16 cellular contexts compared by ENCODE assay signal in genomic region chr7:116041615-116042014, GRCh38. TPM values are rescaled to one million over a fixed set of nuclear protein-coding genes. Genes with fewer than 3 reads are reported as not detected.
DNase-seq lines count a peak whose midpoint lies in the region; ATAC-seq and TF ChIP-seq lines count a peak whose summit lies in the region.
"Had no signal": no experiment of that assay in that cellular context is flagged by ENCODE, and none has a peak within 500 bp of the region (broad histone marks: within the 10 kb centered on the region; RNA-seq: fewer than 3 reads in every experiment).

No MANE protein-coding gene starts in this region.

- H3F3A ChIP-seq in PC-3 (ENCODE audit: low read length, unreplicated experiment), result no peaks in the 10 kb centered on the region

- no peaks in the 10 kb centered on the region for H3K9me3 ChIP-seq in vagina
- no peaks in the 10 kb centered on the region for H3K9me3 ChIP-seq in PC-3 (ENCODE audit: low read length)
- no peaks in the 10 kb centered on the region for H3K9me3 ChIP-seq in gastroesophageal sphincter
- H3K9me3 ChIP-seq: SJSA1, uterus had no signal

- H2AFZ ChIP-seq in PC-3 (ENCODE audit: low read length), result no peak overlapping the region

- DNase-seq in GM12865 (ENCODE audit: low read depth) (peak; percentile 61), SW480 (ENCODE audit: low spot score) (no peak), vagina (ENCODE audit: extremely low spot score in 2 of 2) (no peak), PC-3 (no peak)
- DNase-seq: activated CD4-positive, CD25-positive, alpha-beta regulatory T cell treated with anti-CD3 and anti-CD28 coated beads, Interleukin-2, amount 50 U/mL, for 72 hours; activated naive CD4-positive, alpha-beta T cell; KG1; kidney; naive thymus-derived CD4-positive, alpha-beta T cell; NCI-H2171 treated with DMSO at 0.1 percent for 48 hours; uterus had no signal

- no peak for TF ChIP-seq EP300 in gastroesophageal sphincter (IDR thresholded peaks at IDR 0.05)

- CTCF ChIA-PET in PC-3 (lab: Charles Lee), result no interaction called here

- H3K4me2 ChIP-seq in PC-3 (ENCODE audit: low read length), result no peak overlapping the region

- 76 to 86% methylated on average over 4 of the region's 4 CpGs for WGBS in gastroesophageal sphincter (ENCODE audit: low coverage in 1 of 2), 2 donors

- H3K27ac ChIP-seq in vagina, result no peak overlapping the region
- H3K27ac ChIP-seq in PC-3 (ENCODE audit: low read length), result no peak overlapping the region
- no peak overlapping the region for H3K27ac ChIP-seq in gastroesophageal sphincter
- H3K27ac ChIP-seq: SJSA1, uterus had no signal

- H3K27me3 ChIP-seq in vagina (no peaks in the 10 kb centered on the region), PC-3 (ENCODE audit: low read length) (peaks cover 61% of the 10 kb centered on the region), gastroesophageal sphincter (no peaks in the 10 kb centered on the region)
- H3K27me3 ChIP-seq: uterus had no signal

- H3K79me2 ChIP-seq in PC-3 (ENCODE audit: low read length), result no peaks in the 10 kb centered on the region

- TF ChIP-seq CTCF in GM12865 (IDR thresholded peaks at IDR 0.05; ENCODE audit: insufficient read depth, low read depth, low read length, missing control alignments) (no peak), vagina (IDR thresholded peaks at IDR 0.05) (no peak), PC-3 (conservative IDR thresholded peaks at IDR 0.05; ENCODE audit: low read depth, low read length) (no peak), gastroesophageal sphincter (IDR thresholded peaks at IDR 0.05) (no peak)

- no peaks in the 10 kb centered on the region for H3K9me2 ChIP-seq in PC-3 (replicated peaks; ENCODE audit: low read length)

- BruUV-seq in PC-3 (replicated peaks; lab: Mats Ljungman, UMichigan), result no TSS peak

- no peak overlapping the region for H3K9ac ChIP-seq in PC-3 (ENCODE audit: low read length)

- H4K20me1 ChIP-seq in PC-3 (ENCODE audit: low read length), result no peaks in the 10 kb centered on the region

- no peak overlapping the region for H3K4me3 ChIP-seq in GM12865 (ENCODE audit: low read depth, low read length)
- H3K4me3 ChIP-seq in vagina, result no peak overlapping the region
- no peak overlapping the region for H3K4me3 ChIP-seq in PC-3 (ENCODE audit: low read length)
- H3K4me3 ChIP-seq in gastroesophageal sphincter, result no peak overlapping the region
- H3K4me3 ChIP-seq: SJSA1, uterus had no signal

- no peaks in the 10 kb centered on the region for H3K36me3 ChIP-seq in vagina
- no peaks in the 10 kb centered on the region for H3K36me3 ChIP-seq in PC-3 (ENCODE audit: low read depth, low read length)
- H3K36me3 ChIP-seq in gastroesophageal sphincter, result no peaks in the 10 kb centered on the region
- H3K36me3 ChIP-seq: SJSA1, uterus had no signal

- no peak for TF ChIP-seq POLR2A in vagina (IDR thresholded peaks at IDR 0.05)
- no peak for TF ChIP-seq POLR2A in gastroesophageal sphincter (IDR thresholded peaks at IDR 0.05)

- intact Hi-C loops in vagina (cut with DNase I), result no loop called here
- intact Hi-C loops in PC-3 (cut with micrococcal nuclease), result no loop called here

- H3K4me1 ChIP-seq in vagina, result no peaks in the 10 kb centered on the region
- no peaks in the 10 kb centered on the region for H3K4me1 ChIP-seq in PC-3 (ENCODE audit: insufficient read depth, low read length)
- no peaks in the 10 kb centered on the region for H3K4me1 ChIP-seq in gastroesophageal sphincter
- H3K4me1 ChIP-seq: SJSA1, uterus had no signal

- ATAC-seq in GM19351 (IDR thresholded peaks at IDR 0.05; ENCODE audit: unreplicated experiment) (peak; percentile 100), HG02623 (IDR thresholded peaks at IDR 0.05; ENCODE audit: unreplicated experiment) (peak; percentile 99), HG03354 (IDR thresholded peaks at IDR 0.05; ENCODE audit: poor library complexity, severe bottlenecking, unreplicated experiment) (peak; percentile 91), PC-3 (no peak), gastroesophageal sphincter (no peak)
- ATAC-seq: naive thymus-derived CD4-positive, alpha-beta T cell had no signal

- POLR2A ChIA-PET in PC-3 (lab: Charles Lee; ENCODE audit: unreplicated experiment), result no interaction called here

RNA-seq across cellular contexts. Expression of gene TFEC, which starts 11.1 kb away (rescaled TPM):
- total RNA-seq in vagina, result 4.7 TPM
- 0.12 and 0.15 TPM in 2 replicates for total RNA-seq in PC-3 (2014; rRNA removed)
- total RNA-seq in gastroesophageal sphincter, result 1 to 10 TPM; 3.3 to 6.2 (median 4.9) TPM
- total RNA-seq: SJSA1 had no signal

Comparison
In these comparisons a context has a peak if more than half of its experiments do, and no peak if none do; other contexts are left out.
1. ATAC-seq: peak in GM19351 (single experiment), HG02623 (single experiment) and HG03354 (single experiment); none in PC-3 (single experiment) and gastroesophageal sphincter (single experiment).